Comparison of ENCODE assay signal across 8 cellular contexts in the genomic region with DNA sequence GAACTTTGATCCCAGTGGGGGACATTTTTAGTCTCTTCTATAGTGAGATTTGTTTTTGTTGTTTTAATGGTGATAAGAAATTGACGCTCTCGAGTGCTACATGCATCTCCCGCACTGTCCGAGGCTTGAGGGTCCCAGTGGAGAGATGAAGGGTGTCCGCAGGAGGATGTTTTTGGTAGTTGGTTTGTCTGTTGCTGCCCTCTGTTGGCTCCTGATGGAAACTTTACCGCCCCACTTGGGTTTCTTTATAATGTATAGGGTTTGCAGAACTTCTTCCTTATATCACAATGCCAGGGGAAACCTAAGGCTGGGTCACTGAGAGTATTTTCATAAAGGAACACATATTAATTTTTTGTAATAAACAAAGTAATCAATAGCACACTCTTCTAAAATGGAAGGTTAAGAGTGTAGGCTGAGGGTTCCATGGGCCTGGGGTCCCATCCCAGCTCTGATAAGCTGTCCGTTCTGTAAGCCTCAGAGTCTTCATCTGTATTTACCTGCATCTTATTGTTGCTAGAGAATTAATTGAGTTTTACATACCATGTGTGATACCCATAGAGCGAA.
DNase-seq lines count a peak whose midpoint lies in the region; ATAC-seq and TF ChIP-seq lines count a peak whose summit lies in the region.

No MANE protein-coding gene starts in this region.

- ATAC-seq in GM21723 (IDR thresholded peaks at IDR 0.05; ENCODE audit: unreplicated experiment), result peak; percentile 51
- ATAC-seq in HG02610 (IDR thresholded peaks at IDR 0.05; ENCODE audit: unreplicated experiment), result no peak

- DNase-seq in SK-N-DZ (ENCODE audit: low spot score) (peak; percentile 40), iPS-NIHi11 (ENCODE audit: low spot score) (peak; percentile 63), mesenteric fat pad (ENCODE audit: low spot score) (no peak), NCI-H1048 (lab: John Stamatoyannopoulos, UW) (no peak), CD1c-positive myeloid dendritic cell (ENCODE audit: extremely low spot score) (no peak)

- TF ChIP-seq CTCF in C4-2B (conservative IDR thresholded peaks at IDR 0.05), result peak; percentile 64

- H3K27ac ChIP-seq in C4-2B, result no peak overlapping the region

Comparison
In these comparisons a context has a peak if more than half of its experiments do, and no peak if none do; other contexts are left out.
1. DNase-seq: peak in SK-N-DZ (single experiment) and iPS-NIHi11 (single experiment); none in mesenteric fat pad (single experiment), NCI-H1048 (single experiment) and CD1c-positive myeloid dendritic cell (single experiment).